In genomic region chr12:87283111-87283510, GRCh38 we compare ENCODE assay signal across 28 cellular contexts.
"Had no signal": no experiment of that assay in that cellular context is flagged by ENCODE, and none has a peak within 500 bp of the region (broad histone marks: within the 10 kb centered on the region; RNA-seq: fewer than 3 reads in every experiment).

No MANE protein-coding gene starts in this region.

- H3K4me1 ChIP-seq: left lung, lower lobe of right lung, pancreas, prostate gland, stomach, testis, thyroid gland, transverse colon, upper lobe of left lung, vagina had no signal

- ATAC-seq: left colon; left lung; lower lobe of right lung; naive thymus-derived CD8-positive, alpha-beta T cell; pancreas; right cardiac atrium; sciatic nerve; stimulated activated naive B cell treated with anti-CD40 and anti-IgM and Interleukin-4, amounts not matched to agents 10 μg/mL and 1 μg/mL and 100 μg/mL, for 72 hours; stimulated activated naive CD8-positive, alpha-beta T cell treated with anti-CD3 and anti-CD28 coated beads, Interleukin-15, Interleukin-2, amounts not matched to agents 100 U/mL and 50 U/mL, for 24 hours had no signal

- H3K27ac ChIP-seq: left lung, lower lobe of right lung, pancreas, prostate gland, skin epidermis, stomach, testis, thyroid gland, transverse colon, upper lobe of left lung, vagina had no signal

- H3K4me3 ChIP-seq: left lung, lower lobe of right lung, pancreas, prostate gland, skin epidermis, stomach, testis, thyroid gland, transverse colon, upper lobe of left lung, vagina had no signal

- DNase-seq: hypothalamus; immature natural killer cell; kidney; left colon; left lung; lower lobe of right lung; mammary epithelial cell; naive thymus-derived CD8-positive, alpha-beta T cell; nucleus accumbens; pancreas; posterior cingulate gyrus; retina; right cardiac atrium; stimulated activated CD4-positive, alpha-beta T cell treated with anti-CD3 and anti-CD28 coated beads, Interleukin-12 subunit alpha, Interleukin-12 subunit beta, amount 100 ng/mL, for 4 hours; stimulated activated CD4-positive, alpha-beta T cell treated with anti-CD3 and anti-CD28 coated beads, Interleukin-15, amount 100 ng/mL, for 24 hours; stimulated activated CD4-positive, alpha-beta T cell treated with anti-CD3 and anti-CD28 coated beads, Interleukin-2, amount 100 ng/mL, for 24 hours; stimulated activated CD4-positive, alpha-beta T cell treated with anti-CD3 and anti-CD28 coated beads, Interleukin-4, amount 100 ng/mL, for 1 hour; stimulated activated naive B cell treated with anti-CD40 and anti-IgM and Interleukin-4, amounts not matched to agents 10 μg/mL and 1 μg/mL and 100 μg/mL, for 72 hours; stimulated activated naive CD8-positive, alpha-beta T cell treated with anti-CD3 and anti-CD28 coated beads, Interleukin-15, Interleukin-2, amounts not matched to agents 100 U/mL and 50 U/mL, for 24 hours; stomach; testis; thyroid gland; transverse colon; upper lobe of left lung had no signal

- H3K27me3 ChIP-seq: left lung, pancreas, stomach, testis, thyroid gland, transverse colon, upper lobe of left lung, vagina had no signal

- H3K36me3 ChIP-seq: left lung, lower lobe of right lung, pancreas, prostate gland, stomach, thyroid gland, transverse colon, upper lobe of left lung, vagina had no signal
